ENCODE assay signal across 29 cellular contexts in the genomic region with DNA sequence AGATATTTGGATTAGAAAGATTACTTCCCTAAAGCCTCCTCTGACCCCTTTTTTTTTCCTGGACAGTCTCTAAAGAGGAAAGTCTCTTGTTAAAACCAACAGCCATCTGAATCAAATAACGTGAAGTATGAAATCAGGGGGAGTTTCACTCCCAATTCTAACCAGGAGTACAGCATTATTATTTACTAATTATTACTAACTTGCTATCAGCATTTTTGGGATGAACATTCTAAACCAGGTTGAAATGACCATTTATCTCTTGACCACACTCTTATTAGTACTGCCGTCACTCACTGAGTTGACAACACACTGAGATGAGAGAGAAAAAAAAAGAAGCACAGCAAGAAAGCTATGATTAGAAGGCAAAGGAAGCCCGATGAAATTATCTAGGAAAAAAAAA.
DNase-seq lines count a peak whose midpoint lies in the region; TF ChIP-seq lines count a peak whose summit lies in the region.
"Had no signal": no experiment of that assay in that cellular context is flagged by ENCODE, and none has a peak within 500 bp of the region (broad histone marks: within the 10 kb centered on the region; RNA-seq: fewer than 3 reads in every experiment).

No MANE protein-coding gene starts in this region.

- H4K20me1 ChIP-seq in osteoblast (ENCODE audit: insufficient read depth, low read length) = no peaks in the 10 kb centered on the region

- no peak overlapping the region for H2AFZ ChIP-seq in osteoblast (ENCODE audit: low read length)
- H2AFZ ChIP-seq: GM23338 had no signal

- H3K4me2 ChIP-seq in osteoblast (ENCODE audit: insufficient read depth, low read length) = no peak overlapping the region
- H3K4me2 ChIP-seq: GM23338, KMS-11 had no signal

- H3K27me3 ChIP-seq in osteoblast (ENCODE audit: insufficient read depth, low read length) = no peaks in the 10 kb centered on the region
- H3K27me3 ChIP-seq: brain microvascular endothelial cell, pancreas, stomach, transverse colon had no signal

- H3K4me1 ChIP-seq in osteoblast (ENCODE audit: insufficient read depth, low read length) = peaks cover 19% of the 10 kb centered on the region

- H3K36me3 ChIP-seq in osteoblast (ENCODE audit: insufficient read depth, low read length) = no peaks in the 10 kb centered on the region
- H3K36me3 ChIP-seq: brain microvascular endothelial cell, pancreas, stomach, transverse colon had no signal

- H3K27ac ChIP-seq in caudate nucleus (ENCODE audit: low read depth, low read length) (peak overlapping the region; percentile 75), osteoblast (ENCODE audit: low read depth, low read length) (peak overlapping the region; percentile 99)
- H3K27ac ChIP-seq: 22Rv1, brain microvascular endothelial cell, KMS-11, SK-N-MC, stomach, transverse colon had no signal

- no peak for TF ChIP-seq CTCF in osteoblast (IDR thresholded peaks at IDR 0.05; ENCODE audit: extremely low read depth, low read depth, low read length)

- no peaks in the 10 kb centered on the region for H3K9me3 ChIP-seq in osteoblast (ENCODE audit: low read depth, low read length)
- H3K9me3 ChIP-seq: pancreas, stomach, transverse colon had no signal

- H3K4me3 ChIP-seq in osteoblast (ENCODE audit: insufficient read depth, low read length) = no peak overlapping the region
- H3K4me3 ChIP-seq: GM23338, pancreas, SK-N-MC, stomach, transverse colon had no signal

- peak; percentile 22 for DNase-seq in NCI-H2227 treated with DMSO at 0.1 percent for 48 hours (lab: John Stamatoyannopoulos, UW)
- no peak for DNase-seq in NCI-H2227 (lab: John Stamatoyannopoulos, UW; ENCODE audit: unreplicated experiment)
- no peak for DNase-seq in caudate nucleus (lab: John Stamatoyannopoulos, UW)
- DNase-seq in osteoblast (ENCODE audit: insufficient read length, low spot score, missing footprints) = no peak
- DNase-seq in activated CD4-positive, alpha-beta T cell treated with anti-CD3 and anti-CD28 coated beads, Interleukin-2, amount 50 U/mL, for 1 hour = no peak
- no peak for DNase-seq in H4 (ENCODE audit: low spot score)
- no peak for DNase-seq in central memory CD4-positive, alpha-beta T cell
- DNase-seq in NCI-H2029 treated with DMSO at 0.1 percent for 48 hours (lab: John Stamatoyannopoulos, UW) = no peak
- DNase-seq: activated CD4-positive, CD25-positive, alpha-beta regulatory T cell; activated CD8-positive, alpha-beta memory T cell treated with anti-CD3 and anti-CD28 coated beads, Interleukin-2, amount 10 ng/mL, durations not matched to agents 7 days and 5 days; activated naive CD4-positive, alpha-beta T cell; activated naive CD8-positive, alpha-beta T cell treated with anti-CD3 and anti-CD28 coated beads, Interleukin-2, amount 50 U/mL, for 24 hours; AML-193; CD4-positive, alpha-beta T cell; DND-41; effector CD4-positive, alpha-beta T cell; GF-D8; NCI-H2029; NCI-H526; pancreas; retina; stimulated activated CD4-positive, alpha-beta T cell treated with anti-CD3 and anti-CD28 coated beads, Interleukin-2, amount 100 ng/mL, for 48 hours; stomach; transverse colon had no signal

- no peaks in the 10 kb centered on the region for H3K79me2 ChIP-seq in osteoblast (ENCODE audit: insufficient read depth, low read length)
